Comparison of ENCODE assay signal across 10 cellular contexts in the genomic region with DNA sequence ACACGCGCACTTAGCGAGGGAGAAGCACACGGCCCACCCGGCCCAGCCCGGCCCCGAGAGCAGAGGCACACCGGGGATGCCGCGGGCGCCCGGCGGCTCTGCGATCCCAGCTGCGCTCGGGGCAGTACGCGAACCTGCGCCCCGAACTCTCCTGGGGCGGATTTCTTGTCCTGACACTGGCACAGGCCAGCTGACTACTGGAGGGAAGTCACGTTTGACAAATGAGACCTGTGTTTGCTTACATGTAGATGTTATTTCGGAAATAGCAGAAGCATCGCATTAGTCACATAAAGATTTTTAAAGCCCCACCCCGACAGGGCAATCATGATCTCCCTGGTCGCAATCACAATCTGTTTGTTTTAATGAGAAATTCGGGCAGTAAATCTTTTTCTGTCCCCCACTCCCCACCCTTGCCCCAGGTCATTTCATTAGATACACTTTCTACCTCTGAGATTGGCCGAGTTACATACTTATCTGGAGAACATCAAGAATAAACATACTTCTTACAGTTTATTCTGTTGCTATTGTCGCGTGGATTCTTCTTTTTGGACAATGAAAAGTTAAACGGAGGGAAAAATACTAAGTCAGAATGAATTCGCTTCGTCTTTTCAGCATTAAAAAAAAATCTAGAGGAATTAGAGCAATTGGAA.
DNase-seq lines count a peak whose midpoint lies in the region; ATAC-seq and TF ChIP-seq lines count a peak whose summit lies in the region.
"Had no signal": no experiment of that assay in that cellular context is flagged by ENCODE, and none has a peak within 500 bp of the region (broad histone marks: within the 10 kb centered on the region; RNA-seq: fewer than 3 reads in every experiment).

No MANE protein-coding gene starts in this region.

- H3K27me3 ChIP-seq in H7 (ENCODE audit: control insufficient read depth, insufficient read depth, low read length) = peaks cover 34% of the 10 kb centered on the region
- H3K27me3 ChIP-seq in iPS-18a (ENCODE audit: control insufficient read depth, insufficient read depth, low read length) = peaks cover 55% of the 10 kb centered on the region

- H3K9me3 Mint-ChIP-seq in activated CD4-positive, alpha-beta T cell treated with anti-CD3 and anti-CD28 coated beads, Interleukin-2, amount 10 ng/mL, durations not matched to agents 7 days and 5 days = no peaks in the 10 kb centered on the region
- H3K9me3 Mint-ChIP-seq in naive thymus-derived CD8-positive, alpha-beta T cell = peaks cover 0 to 18% (median 0%) of the 10 kb centered on the region in 9 donors
- H3K9me3 Mint-ChIP-seq: T-helper 1 cell treated with Interleukin-12 subunit alpha and Interleukin-12 subunit beta and Interleukin-4 antibody, amounts not matched to agents 30 μg/mL and 1 μg/mL, for 36 hours had no signal

- TF ChIP-seq CTCF in retinal pigment epithelial cell (conservative IDR thresholded peaks at IDR 0.05; ENCODE audit: low read depth, low read length) = no peak

- peaks cover 62% of the 10 kb centered on the region for H3K27me3 Mint-ChIP-seq in T-helper 17 cell
- H3K27me3 Mint-ChIP-seq in activated CD4-positive, alpha-beta T cell treated with anti-CD3 and anti-CD28 coated beads, Interleukin-2, amount 10 ng/mL, durations not matched to agents 7 days and 5 days = peaks cover 32% of the 10 kb centered on the region
- H3K27me3 Mint-ChIP-seq in naive thymus-derived CD8-positive, alpha-beta T cell = peaks cover 40 to 75% (median 41%) of the 10 kb centered on the region in 5 donors

- H3K4me1 ChIP-seq in iPS-18a (ENCODE audit: control insufficient read depth, low read depth, low read length) = peaks cover 21% of the 10 kb centered on the region

- H3K4me1 Mint-ChIP-seq in T-helper 17 cell = peaks cover 13% of the 10 kb centered on the region
- H3K4me1 Mint-ChIP-seq in activated CD4-positive, alpha-beta T cell treated with anti-CD3 and anti-CD28 coated beads, Interleukin-2, amount 10 ng/mL, durations not matched to agents 7 days and 5 days = peaks cover 9% of the 10 kb centered on the region
- peaks cover 5 to 14% (median 9%) of the 10 kb centered on the region in 4 donors for H3K4me1 Mint-ChIP-seq in naive thymus-derived CD8-positive, alpha-beta T cell

- ATAC-seq in T-helper 17 cell (peak; percentile 20), HG02571 (IDR thresholded peaks at IDR 0.05; ENCODE audit: unreplicated experiment) (no peak)
- no peak for ATAC-seq in naive thymus-derived CD8-positive, alpha-beta T cell

- H3K27ac ChIP-seq in iPS-18a (ENCODE audit: low read length) = no peak overlapping the region

- H3K9me3 ChIP-seq in T-helper 17 cell (ENCODE audit: control insufficient read depth, low read length, poor library complexity, severe bottlenecking) (no peaks in the 10 kb centered on the region), iPS-18a (ENCODE audit: control insufficient read depth, low read depth, low read length) (no peaks in the 10 kb centered on the region)

- H3K27ac Mint-ChIP-seq in T-helper 17 cell = no peak overlapping the region
- no peak overlapping the region for H3K27ac Mint-ChIP-seq in activated CD4-positive, alpha-beta T cell treated with anti-CD3 and anti-CD28 coated beads, Interleukin-2, amount 10 ng/mL, durations not matched to agents 7 days and 5 days
- H3K27ac Mint-ChIP-seq in naive thymus-derived CD8-positive, alpha-beta T cell = no peak overlapping the region
- H3K27ac Mint-ChIP-seq: T-helper 1 cell treated with Interleukin-12 subunit alpha and Interleukin-12 subunit beta and Interleukin-4 antibody, amounts not matched to agents 30 μg/mL and 1 μg/mL, for 36 hours had no signal

- DNase-seq in H7 (no peak), T-helper 17 cell (no peak), retinal pigment epithelial cell (ENCODE audit: low read depth) (no peak)
- DNase-seq in activated CD4-positive, alpha-beta T cell treated with anti-CD3 and anti-CD28 coated beads, Interleukin-2, amount 10 ng/mL, durations not matched to agents 7 days and 5 days = no peak
- DNase-seq in naive thymus-derived CD8-positive, alpha-beta T cell = no peak
- no peak for DNase-seq in stimulated activated CD4-positive, alpha-beta T cell treated with anti-CD3 and anti-CD28 coated beads, Interleukin-2, amount 100 ng/mL, for 24 hours
- DNase-seq: activated naive CD4-positive, alpha-beta T cell treated with anti-CD3 and anti-CD28 coated beads, Interleukin-2, amount 50 U/mL, for 16 hours had no signal

- H3K4me3 ChIP-seq in H7 (ENCODE audit: insufficient read depth, low read depth, low read length) (peak overlapping the region; percentile 36), iPS-18a (ENCODE audit: low read length) (peak overlapping the region; percentile 67), retinal pigment epithelial cell (ENCODE audit: low read length) (peak overlapping the region; percentile 37)

- no peak overlapping the region for H3K9ac ChIP-seq in iPS-18a (ENCODE audit: low read length)

- CTCF ChIA-PET in activated CD4-positive, alpha-beta T cell treated with anti-CD3 and anti-CD28 coated beads, Interleukin-2, amount 10 ng/mL, durations not matched to agents 7 days and 5 days (lab: Charles Lee) = no interaction called here

- peaks cover 4% of the 10 kb centered on the region for H3K36me3 Mint-ChIP-seq in T-helper 17 cell (ENCODE audit: low read depth)
- no peaks in the 10 kb centered on the region for H3K36me3 Mint-ChIP-seq in activated CD4-positive, alpha-beta T cell treated with anti-CD3 and anti-CD28 coated beads, Interleukin-2, amount 10 ng/mL, durations not matched to agents 7 days and 5 days (ENCODE audit: low read depth)
- peaks cover 0 to 2% (median 0%) of the 10 kb centered on the region in 3 donors for H3K36me3 Mint-ChIP-seq in naive thymus-derived CD8-positive, alpha-beta T cell

- POLR2A ChIA-PET in activated CD4-positive, alpha-beta T cell treated with anti-CD3 and anti-CD28 coated beads, Interleukin-2, amount 10 ng/mL, durations not matched to agents 7 days and 5 days (lab: Charles Lee) = no interaction called here
- POLR2A ChIA-PET in naive thymus-derived CD8-positive, alpha-beta T cell (lab: Charles Lee) = no interaction called here

- peak overlapping the region; percentile 63 for H3K4me3 Mint-ChIP-seq in T-helper 17 cell
- no peak overlapping the region for H3K4me3 Mint-ChIP-seq in activated CD4-positive, alpha-beta T cell treated with anti-CD3 and anti-CD28 coated beads, Interleukin-2, amount 10 ng/mL, durations not matched to agents 7 days and 5 days
- H3K4me3 Mint-ChIP-seq in naive thymus-derived CD8-positive, alpha-beta T cell = peak overlapping the region in 4 of 10 donors; percentile 11 to 48 (median 22)
- H3K4me3 Mint-ChIP-seq: T-helper 1 cell treated with Interleukin-12 subunit alpha and Interleukin-12 subunit beta and Interleukin-4 antibody, amounts not matched to agents 30 μg/mL and 1 μg/mL, for 36 hours had no signal

- H3K36me3 ChIP-seq in H7 (replicated peaks; ENCODE audit: control insufficient read depth, insufficient read depth, low read length) (no peaks in the 10 kb centered on the region), iPS-18a (ENCODE audit: control insufficient read depth, low read depth, low read length) (no peaks in the 10 kb centered on the region)
